ENCODE assay signal across 21 cellular contexts in the genomic region with DNA sequence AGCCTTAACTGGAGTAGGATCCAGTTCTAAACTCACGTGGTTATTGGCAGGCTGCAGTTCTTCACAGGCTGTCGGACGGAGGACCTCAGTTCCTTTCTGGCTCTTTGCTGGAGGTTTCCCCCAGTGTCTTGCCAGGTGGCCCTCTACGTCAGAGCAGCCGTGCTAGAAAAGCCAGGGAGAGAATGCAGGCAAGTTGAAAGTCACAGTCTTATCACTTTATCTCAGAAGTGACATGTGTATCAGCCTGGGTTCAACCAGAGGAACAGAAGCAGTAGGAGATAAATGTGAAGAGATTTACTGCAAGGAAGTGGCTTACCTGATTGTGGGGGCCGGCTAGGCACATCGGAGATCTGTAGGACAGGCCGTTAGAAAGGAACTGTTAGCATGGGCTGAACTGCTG.
DNase-seq lines count a peak whose midpoint lies in the region; ATAC-seq and TF ChIP-seq lines count a peak whose summit lies in the region.
"Had no signal": no experiment of that assay in that cellular context is flagged by ENCODE, and none has a peak within 500 bp of the region (broad histone marks: within the 10 kb centered on the region; RNA-seq: fewer than 3 reads in every experiment).

No MANE protein-coding gene starts in this region.

- intact Hi-C loops in activated CD8-positive, alpha-beta T cell treated with anti-CD3 and anti-CD28 coated beads for 36 hours (cut with micrococcal nuclease): no loop called here

- H3K27ac Mint-ChIP-seq in activated CD4-positive, alpha-beta T cell treated with anti-CD3 and anti-CD28 coated beads, Interleukin-2, amount 10 ng/mL, durations not matched to agents 7 days and 5 days: peak overlapping the region; percentile 73
- H3K27ac Mint-ChIP-seq in CD8-positive, alpha-beta memory T cell: peak overlapping the region; percentile 24 to 91 (median 78)
- H3K27ac Mint-ChIP-seq in activated CD8-positive, alpha-beta T cell treated with anti-CD3 and anti-CD28 coated beads for 36 hours: no peak overlapping the region
- H3K27ac Mint-ChIP-seq: activated T-helper 2 cell treated with anti-CD3 and anti-CD28 coated beads, Interferon-gamma antibody, Interleukin-2, Interleukin-4, amounts not matched to agents 10 μg/mL and 5 μg/mL and 100 μg/mL, durations not matched to agents 14 hours and 24 hours and 36 hours had no signal

- no peaks in the 10 kb centered on the region for H3K27me3 ChIP-seq in CD8-positive, alpha-beta memory T cell (ENCODE audit: insufficient read depth, low read length, poor library complexity, severe bottlenecking)
- no peaks in the 10 kb centered on the region for H3K27me3 ChIP-seq in effector memory CD4-positive, alpha-beta T cell (replicated peaks; ENCODE audit: control insufficient read depth, insufficient read depth, low read length, poor library complexity, severe bottlenecking)
- H3K27me3 ChIP-seq: BLaER1 had no signal

- H3K4me1 ChIP-seq in CD8-positive, alpha-beta memory T cell (ENCODE audit: insufficient read depth, low read length): peaks cover 16% of the 10 kb centered on the region
- peaks cover 15% of the 10 kb centered on the region for H3K4me1 ChIP-seq in effector memory CD4-positive, alpha-beta T cell (ENCODE audit: control insufficient read depth, insufficient read depth, low read length, poor library complexity, severe bottlenecking)
- H3K4me1 ChIP-seq: BLaER1, parathyroid adenoma, sigmoid colon, suprapubic skin had no signal

- POLR2A ChIA-PET in activated CD4-positive, alpha-beta T cell treated with anti-CD3 and anti-CD28 coated beads, Interleukin-2, amount 10 ng/mL, durations not matched to agents 7 days and 5 days (lab: Charles Lee): no interaction called here
- POLR2A ChIA-PET in CD8-positive, alpha-beta memory T cell (lab: Charles Lee): no interaction called here
- POLR2A ChIA-PET in activated CD8-positive, alpha-beta T cell treated with anti-CD3 and anti-CD28 coated beads for 36 hours (lab: Charles Lee): no interaction called here

- DNase-seq in activated CD4-positive, alpha-beta T cell treated with anti-CD3 and anti-CD28 coated beads, Interleukin-2, amount 10 ng/mL, durations not matched to agents 7 days and 5 days: peak; percentile 37
- no peak for DNase-seq in activated CD4-positive, alpha-beta T cell treated with anti-CD3 and anti-CD28 coated beads, Interleukin-2, amount 50 U/mL, for 4 hours
- DNase-seq in CD8-positive, alpha-beta memory T cell: peak in 4 of 5 donors; percentile 15 to 71 (median 58)
- peak; percentile 51 for DNase-seq in activated CD8-positive, alpha-beta T cell treated with anti-CD3 and anti-CD28 coated beads for 36 hours
- DNase-seq in effector memory CD4-positive, alpha-beta T cell: peak in 1 of 3 donors; percentile 15
- no peak for DNase-seq in D341Med (ENCODE audit: low spot score)
- no peak for DNase-seq in A172 (ENCODE audit: low spot score)
- DNase-seq: foreskin fibroblast, KG1, kidney, mammary epithelial cell, NCI-H1048, NCI-H2081, NCI-H524, sigmoid colon had no signal

- peaks cover 23% of the 10 kb centered on the region for H3K27me3 Mint-ChIP-seq in activated CD4-positive, alpha-beta T cell treated with anti-CD3 and anti-CD28 coated beads, Interleukin-2, amount 10 ng/mL, durations not matched to agents 7 days and 5 days
- H3K27me3 Mint-ChIP-seq in CD8-positive, alpha-beta memory T cell: peaks cover 14 to 33% of the 10 kb centered on the region in 2 donors
- H3K27me3 Mint-ChIP-seq in activated CD8-positive, alpha-beta T cell treated with anti-CD3 and anti-CD28 coated beads for 36 hours: no peaks in the 10 kb centered on the region

- no peak overlapping the region for H3K27ac ChIP-seq in CD8-positive, alpha-beta memory T cell (ENCODE audit: low read depth, low read length)
- peak overlapping the region; percentile 22 for H3K27ac ChIP-seq in effector memory CD4-positive, alpha-beta T cell (ENCODE audit: insufficient read depth, low read length, poor library complexity, severe bottlenecking)
- H3K27ac ChIP-seq: BLaER1, coronary artery, parathyroid adenoma, sigmoid colon, suprapubic skin had no signal

- no peaks in the 10 kb centered on the region for H3K9me3 ChIP-seq in CD8-positive, alpha-beta memory T cell (ENCODE audit: low read length)
- H3K9me3 ChIP-seq in effector memory CD4-positive, alpha-beta T cell (ENCODE audit: control insufficient read depth, low read length): no peaks in the 10 kb centered on the region
- H3K9me3 ChIP-seq: BLaER1, sigmoid colon, suprapubic skin had no signal

- H3K4me3 ChIP-seq in CD8-positive, alpha-beta memory T cell (ENCODE audit: low read length): no peak overlapping the region
- no peak overlapping the region for H3K4me3 ChIP-seq in effector memory CD4-positive, alpha-beta T cell (ENCODE audit: insufficient read depth, low read depth, low read length, poor library complexity, severe bottlenecking)
- H3K4me3 ChIP-seq: BLaER1, coronary artery, sigmoid colon, suprapubic skin had no signal

- TF ChIP-seq CTCF in activated CD8-positive, alpha-beta T cell treated with anti-CD3 and anti-CD28 coated beads for 36 hours (IDR thresholded peaks at IDR 0.05): no peak

- CTCF ChIA-PET in activated CD4-positive, alpha-beta T cell treated with anti-CD3 and anti-CD28 coated beads, Interleukin-2, amount 10 ng/mL, durations not matched to agents 7 days and 5 days (lab: Charles Lee): no interaction called here
- CTCF ChIA-PET in CD8-positive, alpha-beta memory T cell (lab: Charles Lee): interaction anchor here (1.1 to 1.3 kb wide), 2 partner anchors 23 to 63 kb away, joined by 3 to 4 read pairs; no protein-coding TSS in a partner anchor
- CTCF ChIA-PET in activated CD8-positive, alpha-beta T cell treated with anti-CD3 and anti-CD28 coated beads for 36 hours (lab: Charles Lee): no interaction called here

- H3K4me3 Mint-ChIP-seq in activated CD4-positive, alpha-beta T cell treated with anti-CD3 and anti-CD28 coated beads, Interleukin-2, amount 10 ng/mL, durations not matched to agents 7 days and 5 days: no peak overlapping the region
- peak overlapping the region in 5 of 7 donors; percentile 3 to 67 (median 47) for H3K4me3 Mint-ChIP-seq in CD8-positive, alpha-beta memory T cell
- H3K4me3 Mint-ChIP-seq in activated CD8-positive, alpha-beta T cell treated with anti-CD3 and anti-CD28 coated beads for 36 hours: no peak overlapping the region

- peaks cover 20% of the 10 kb centered on the region for H3K4me1 Mint-ChIP-seq in activated CD4-positive, alpha-beta T cell treated with anti-CD3 and anti-CD28 coated beads, Interleukin-2, amount 10 ng/mL, durations not matched to agents 7 days and 5 days
- H3K4me1 Mint-ChIP-seq in CD8-positive, alpha-beta memory T cell: peaks cover 15 to 26% (median 23%) of the 10 kb centered on the region in 3 donors
- peaks cover 22% of the 10 kb centered on the region for H3K4me1 Mint-ChIP-seq in activated CD8-positive, alpha-beta T cell treated with anti-CD3 and anti-CD28 coated beads for 36 hours (ENCODE audit: low read depth)

- peaks cover 2% of the 10 kb centered on the region for H3K36me3 Mint-ChIP-seq in activated CD4-positive, alpha-beta T cell treated with anti-CD3 and anti-CD28 coated beads, Interleukin-2, amount 10 ng/mL, durations not matched to agents 7 days and 5 days (ENCODE audit: low read depth)
- H3K36me3 Mint-ChIP-seq in CD8-positive, alpha-beta memory T cell: peaks cover 0 to 2% (median 0%) of the 10 kb centered on the region in 3 donors
- no peaks in the 10 kb centered on the region for H3K36me3 Mint-ChIP-seq in activated CD8-positive, alpha-beta T cell treated with anti-CD3 and anti-CD28 coated beads for 36 hours (ENCODE audit: low read depth)

- no peaks in the 10 kb centered on the region for H3K36me3 ChIP-seq in CD8-positive, alpha-beta memory T cell (ENCODE audit: insufficient read depth, low read length)
- no peaks in the 10 kb centered on the region for H3K36me3 ChIP-seq in effector memory CD4-positive, alpha-beta T cell (ENCODE audit: control insufficient read depth, insufficient read depth, low read length)
- H3K36me3 ChIP-seq: BLaER1, sigmoid colon, suprapubic skin had no signal

- H3K9me3 Mint-ChIP-seq in activated CD4-positive, alpha-beta T cell treated with anti-CD3 and anti-CD28 coated beads, Interleukin-2, amount 10 ng/mL, durations not matched to agents 7 days and 5 days: peaks cover 3% of the 10 kb centered on the region
- no peaks in the 10 kb centered on the region for H3K9me3 Mint-ChIP-seq in CD8-positive, alpha-beta memory T cell
- H3K9me3 Mint-ChIP-seq in activated CD8-positive, alpha-beta T cell treated with anti-CD3 and anti-CD28 coated beads for 36 hours: no peaks in the 10 kb centered on the region
- H3K9me3 Mint-ChIP-seq: activated T-helper 2 cell treated with anti-CD3 and anti-CD28 coated beads, Interferon-gamma antibody, Interleukin-2, Interleukin-4, amounts not matched to agents 10 μg/mL and 5 μg/mL and 100 μg/mL, durations not matched to agents 14 hours and 24 hours and 36 hours had no signal

- peak; percentile 81 for ATAC-seq in activated CD8-positive, alpha-beta T cell treated with anti-CD3 and anti-CD28 coated beads for 36 hours
- ATAC-seq in GM19324 (IDR thresholded peaks at IDR 0.05; ENCODE audit: low FRiP score, unreplicated experiment): no peak

Comparison
In these comparisons a context has a peak if more than half of its experiments do, and no peak if none do; other contexts are left out.
1. DNase-seq: peak in activated CD4-positive, alpha-beta T cell treated with anti-CD3 and anti-CD28 coated beads, Interleukin-2, amount 10 ng/mL, durations not matched to agents 7 days and 5 days (single experiment), CD8-positive, alpha-beta memory T cell (4 of 5) and activated CD8-positive, alpha-beta T cell treated with anti-CD3 and anti-CD28 coated beads for 36 hours (single experiment); none in activated CD4-positive, alpha-beta T cell treated with anti-CD3 and anti-CD28 coated beads, Interleukin-2, amount 50 U/mL, for 4 hours (0 of 2), D341Med (single experiment) and A172 (single experiment).
2. H3K4me3 Mint-ChIP-seq: peak in CD8-positive, alpha-beta memory T cell (5 of 7); none in activated CD4-positive, alpha-beta T cell treated with anti-CD3 and anti-CD28 coated beads, Interleukin-2, amount 10 ng/mL, durations not matched to agents 7 days and 5 days (single experiment) and activated CD8-positive, alpha-beta T cell treated with anti-CD3 and anti-CD28 coated beads for 36 hours (single experiment).